8 cellular contexts compared by ENCODE assay signal in genomic region chrX:139203681-139204575, GRCh38.
A peak's percentile ranks its signal among the peaks of the same experiment; 100 is the strongest.
DNase-seq lines count a peak whose midpoint lies in the region; ATAC-seq, FAIRE-seq and TF ChIP-seq lines count a peak whose summit lies in the region.

No MANE protein-coding gene starts in this region.

- H3K9me3 Mint-ChIP-seq in activated naive CD8-positive, alpha-beta T cell treated with anti-CD3 and anti-CD28 coated beads, Interleukin-2, amount 10 ng/mL, durations not matched to agents 7 days and 5 days, result no peaks in the 10 kb centered on the region
- no peaks in the 10 kb centered on the region for H3K9me3 Mint-ChIP-seq in stimulated activated naive CD8-positive, alpha-beta T cell treated with anti-CD3 and anti-CD28 coated beads, Interleukin-15, Interleukin-2, amounts not matched to agents 100 ng/mL and 50 ng/mL, for 24 hours

- DNase-seq in NCI-H82 (lab: John Stamatoyannopoulos, UW) (peak; percentile 38), NCI-H82 treated with DMSO at 0.1 percent for 48 hours (lab: John Stamatoyannopoulos, UW; ENCODE audit: unreplicated experiment) (no peak), keratinocyte (ENCODE audit: low read depth, low spot score) (no peak), GM19238 (ENCODE audit: insufficient read length, low spot score) (no peak), ureter (ENCODE audit: low spot score) (no peak)
- DNase-seq in activated naive CD8-positive, alpha-beta T cell treated with anti-CD3 and anti-CD28 coated beads, Interleukin-2, amount 10 ng/mL, durations not matched to agents 7 days and 5 days, result peak; percentile 26
- no peak for DNase-seq in stimulated activated CD4-positive, alpha-beta T cell treated with anti-CD3 and anti-CD28 coated beads, Interleukin-2, amount 100 ng/mL, for 48 hours

- no peaks in the 10 kb centered on the region for H4K20me1 ChIP-seq in keratinocyte (ENCODE audit: control insufficient read depth, extremely low read depth, insufficient read depth, low read length)

- H3K27me3 ChIP-seq in keratinocyte (ENCODE audit: control insufficient read depth, extremely low read depth, insufficient read depth, low read length), result peaks cover 33% of the 10 kb centered on the region

- TF ChIP-seq CTCF in keratinocyte (optimal IDR thresholded peaks at IDR 0.05 in 1 of 3, IDR thresholded peaks at IDR 0.05 in 1 of 3, conservative IDR thresholded peaks at IDR 0.05 in 1 of 3; ENCODE audit: extremely low read depth in 1 of 3, insufficient read depth in 2 of 3, low read length in 3 of 3), result no peak

- H3K4me3 ChIP-seq in keratinocyte (ENCODE audit: control insufficient read depth in 2 of 3, extremely low read depth in 1 of 3, insufficient read depth in 2 of 3, low read depth in 1 of 3, low read length in 3 of 3), result peak overlapping the region; percentile 22 to 51 (median 38)

- FAIRE-seq in keratinocyte (lab: Jason Lieb, UNC), result no peak

- H3K4me1 ChIP-seq in keratinocyte (ENCODE audit: control insufficient read depth, extremely low read depth, insufficient read depth, low read length), result no peaks in the 10 kb centered on the region

- peak overlapping the region; percentile 15 for H2AFZ ChIP-seq in keratinocyte (ENCODE audit: control insufficient read depth, low read length)

- peak overlapping the region; percentile 39 for H3K4me3 Mint-ChIP-seq in activated naive CD8-positive, alpha-beta T cell treated with anti-CD3 and anti-CD28 coated beads, Interleukin-2, amount 10 ng/mL, durations not matched to agents 7 days and 5 days
- H3K4me3 Mint-ChIP-seq in stimulated activated naive CD8-positive, alpha-beta T cell treated with anti-CD3 and anti-CD28 coated beads, Interleukin-15, Interleukin-2, amounts not matched to agents 100 ng/mL and 50 ng/mL, for 24 hours, result peak overlapping the region; percentile 7

- no peak overlapping the region for H3K9ac ChIP-seq in keratinocyte (ENCODE audit: control insufficient read depth, extremely low read depth, insufficient read depth, low read length)

- dilution Hi-C loops in keratinocyte (cut with MboI; ENCODE audit: extremely low pct_ligation_motif_present, low sequenced_read_pairs), result no loop called here

- H3K79me2 ChIP-seq in keratinocyte (ENCODE audit: control insufficient read depth, insufficient read depth, low read length), result no peaks in the 10 kb centered on the region

- ATAC-seq in activated naive CD8-positive, alpha-beta T cell treated with anti-CD3 and anti-CD28 coated beads, Interleukin-2, amount 10 ng/mL, durations not matched to agents 7 days and 5 days (ENCODE audit: low read depth), result no peak

- H3K9me3 ChIP-seq in keratinocyte (ENCODE audit: control insufficient read depth, low read depth, low read length), result no peaks in the 10 kb centered on the region

- POLR2A ChIA-PET in activated naive CD8-positive, alpha-beta T cell treated with anti-CD3 and anti-CD28 coated beads, Interleukin-2, amount 10 ng/mL, durations not matched to agents 7 days and 5 days (lab: Charles Lee), result no interaction called here

- H3K36me3 Mint-ChIP-seq in activated naive CD8-positive, alpha-beta T cell treated with anti-CD3 and anti-CD28 coated beads, Interleukin-2, amount 10 ng/mL, durations not matched to agents 7 days and 5 days, result no peaks in the 10 kb centered on the region
- H3K36me3 Mint-ChIP-seq in stimulated activated naive CD8-positive, alpha-beta T cell treated with anti-CD3 and anti-CD28 coated beads, Interleukin-15, Interleukin-2, amounts not matched to agents 100 ng/mL and 50 ng/mL, for 24 hours (ENCODE audit: low read depth), result no peaks in the 10 kb centered on the region

- H3K27ac ChIP-seq in keratinocyte (ENCODE audit: control insufficient read depth, insufficient read depth, low read length), result no peak overlapping the region

- no peaks in the 10 kb centered on the region for H3K36me3 ChIP-seq in keratinocyte (ENCODE audit: control insufficient read depth in 2 of 2, extremely low read depth in 1 of 2, insufficient read depth in 2 of 2, low read length in 2 of 2)

- no peak overlapping the region for H3K27ac Mint-ChIP-seq in activated naive CD8-positive, alpha-beta T cell treated with anti-CD3 and anti-CD28 coated beads, Interleukin-2, amount 10 ng/mL, durations not matched to agents 7 days and 5 days
- no peak overlapping the region for H3K27ac Mint-ChIP-seq in stimulated activated naive CD8-positive, alpha-beta T cell treated with anti-CD3 and anti-CD28 coated beads, Interleukin-15, Interleukin-2, amounts not matched to agents 100 ng/mL and 50 ng/mL, for 24 hours

- H3K4me1 Mint-ChIP-seq in activated naive CD8-positive, alpha-beta T cell treated with anti-CD3 and anti-CD28 coated beads, Interleukin-2, amount 10 ng/mL, durations not matched to agents 7 days and 5 days, result no peaks in the 10 kb centered on the region
- no peaks in the 10 kb centered on the region for H3K4me1 Mint-ChIP-seq in stimulated activated naive CD8-positive, alpha-beta T cell treated with anti-CD3 and anti-CD28 coated beads, Interleukin-15, Interleukin-2, amounts not matched to agents 100 ng/mL and 50 ng/mL, for 24 hours (ENCODE audit: low read depth)

- H3K4me2 ChIP-seq in keratinocyte (ENCODE audit: control insufficient read depth, extremely low read depth, insufficient read depth, low read depth, low read length), result peak overlapping the region; percentile 41

- peaks cover 24% of the 10 kb centered on the region for H3K27me3 Mint-ChIP-seq in activated naive CD8-positive, alpha-beta T cell treated with anti-CD3 and anti-CD28 coated beads, Interleukin-2, amount 10 ng/mL, durations not matched to agents 7 days and 5 days
- peaks cover 50% of the 10 kb centered on the region for H3K27me3 Mint-ChIP-seq in stimulated activated naive CD8-positive, alpha-beta T cell treated with anti-CD3 and anti-CD28 coated beads, Interleukin-15, Interleukin-2, amounts not matched to agents 100 ng/mL and 50 ng/mL, for 24 hours

- no peaks in the 10 kb centered on the region for H3K9me1 ChIP-seq in keratinocyte (ENCODE audit: control insufficient read depth, extremely low read depth, insufficient read depth, low read length)

Comparison
In these comparisons a context has a peak if more than half of its experiments do, and no peak if none do; other contexts are left out.
1. DNase-seq: peak in NCI-H82 (single experiment) and activated naive CD8-positive, alpha-beta T cell treated with anti-CD3 and anti-CD28 coated beads, Interleukin-2, amount 10 ng/mL, durations not matched to agents 7 days and 5 days (single experiment); none in NCI-H82 treated with DMSO at 0.1 percent for 48 hours (single experiment), keratinocyte (single experiment), GM19238 (single experiment), stimulated activated CD4-positive, alpha-beta T cell treated with anti-CD3 and anti-CD28 coated beads, Interleukin-2, amount 100 ng/mL, for 48 hours (0 of 2) and ureter (single experiment).